Comparison of ENCODE assay signal across 34 cellular contexts in genomic region chr3:193560091-193560490, GRCh38. TPM values are rescaled to one million over a fixed set of nuclear protein-coding genes. Genes with fewer than 3 reads are reported as not detected.
"Had no signal": no experiment of that assay in that cellular context is flagged by ENCODE, and none has a peak within 500 bp of the region (broad histone marks: within the 10 kb centered on the region; RNA-seq: fewer than 3 reads in every experiment).

No MANE protein-coding gene starts in this region.

- H3K4me1 Mint-ChIP-seq: activated B cell treated with CpG ODN at 0.5 μM for 24 hours; activated CD4-positive, alpha-beta T cell treated with anti-CD3 and anti-CD28 coated beads, Interleukin-2, amount 10 ng/mL, durations not matched to agents 24 days and 14 days; activated naive CD8-positive, alpha-beta T cell treated with anti-CD3 and anti-CD28 coated beads for 36 hours; activated T-helper 17 cell treated with anti-CD3 and anti-CD28 coated beads, Interleukin-2, amount 50 U/mL, for 72 hours had no signal

- H3K27ac Mint-ChIP-seq: activated B cell treated with CpG ODN at 0.5 μM for 24 hours; activated CD4-positive, alpha-beta memory T cell treated with anti-CD3 and anti-CD28 coated beads for 36 hours; activated CD4-positive, alpha-beta T cell treated with anti-CD3 and anti-CD28 coated beads, Interleukin-2, amount 10 ng/mL, durations not matched to agents 24 days and 14 days; activated CD8-positive, alpha-beta T cell treated with anti-CD3 and anti-CD28 coated beads for 36 hours; activated naive CD4-positive, alpha-beta T cell treated with anti-CD3 and anti-CD28 coated beads for 36 hours; activated naive CD4-positive, alpha-beta T cell treated with anti-CD3 and anti-CD28 coated beads, Interleukin-2, amount 50 U/mL, for 72 hours; activated naive CD8-positive, alpha-beta T cell treated with anti-CD3 and anti-CD28 coated beads for 36 hours; activated T-cell treated with anti-CD3 and anti-CD28 coated beads, Interleukin-2, amount 50 U/mL, for 72 hours; activated T-helper 1 cell treated with anti-CD3 and anti-CD28 coated beads, Interleukin-12 subunit alpha, Interleukin-12 subunit beta, Interleukin-2, Interleukin-4 antibody, amounts not matched to agents 30 ng/mL and 10 ng/mL and 1 ng/mL, durations not matched to agents 14 hours and 24 hours and 36 hours; activated T-helper 17 cell treated with anti-CD3 and anti-CD28 coated beads, Interleukin-2, amount 50 U/mL, for 72 hours; T-helper 1 cell treated with Interleukin-12 subunit alpha and Interleukin-12 subunit beta and Interleukin-4 antibody, amounts not matched to agents 30 μg/mL and 1 μg/mL, for 36 hours; T-helper 2 cell treated with Interferon-gamma antibody and Interleukin-4, amounts not matched to agents 5 μg/mL and 100 μg/mL, for 36 hours had no signal

- H3K4me1 ChIP-seq: ascending aorta had no signal

- H3K9me3 Mint-ChIP-seq: activated B cell treated with CpG ODN at 0.5 μM for 24 hours; activated CD4-positive, alpha-beta memory T cell treated with anti-CD3 and anti-CD28 coated beads for 36 hours; activated CD4-positive, alpha-beta T cell treated with anti-CD3 and anti-CD28 coated beads, Interleukin-2, amount 10 ng/mL, durations not matched to agents 24 days and 14 days; activated CD8-positive, alpha-beta T cell treated with anti-CD3 and anti-CD28 coated beads for 36 hours; activated naive CD4-positive, alpha-beta T cell treated with anti-CD3 and anti-CD28 coated beads for 36 hours; activated naive CD4-positive, alpha-beta T cell treated with anti-CD3 and anti-CD28 coated beads, Interleukin-2, amount 50 U/mL, for 72 hours; activated naive CD8-positive, alpha-beta T cell treated with anti-CD3 and anti-CD28 coated beads for 36 hours; activated T-cell treated with anti-CD3 and anti-CD28 coated beads, Interleukin-2, amount 50 U/mL, for 4 hours; activated T-cell treated with anti-CD3 and anti-CD28 coated beads, Interleukin-2, amount 50 U/mL, for 72 hours; activated T-helper 1 cell treated with anti-CD3 and anti-CD28 coated beads, Interleukin-12 subunit alpha, Interleukin-12 subunit beta, Interleukin-2, Interleukin-4 antibody, amounts not matched to agents 30 ng/mL and 10 ng/mL and 1 ng/mL, durations not matched to agents 14 hours and 24 hours and 36 hours; activated T-helper 17 cell treated with anti-CD3 and anti-CD28 coated beads, Interleukin-2, amount 50 U/mL, for 72 hours; brain; T-helper 1 cell treated with Interleukin-12 subunit alpha and Interleukin-12 subunit beta and Interleukin-4 antibody, amounts not matched to agents 30 μg/mL and 1 μg/mL, for 36 hours; T-helper 2 cell treated with Interferon-gamma antibody and Interleukin-4, amounts not matched to agents 5 μg/mL and 100 μg/mL, for 36 hours had no signal

- H3K36me3 ChIP-seq: adrenal gland, ascending aorta, cardiac muscle cell had no signal

- H3K27me3 ChIP-seq: adrenal gland, ascending aorta had no signal

- ATAC-seq: activated CD8-positive, alpha-beta T cell treated with anti-CD3 and anti-CD28 coated beads for 36 hours; activated naive CD4-positive, alpha-beta T cell treated with anti-CD3 and anti-CD28 coated beads, Interleukin-2, amount 50 U/mL, for 72 hours; activated T-cell treated with anti-CD3 and anti-CD28 coated beads, Interleukin-2, amount 50 U/mL, for 4 hours; activated T-cell treated with anti-CD3 and anti-CD28 coated beads, Interleukin-2, amount 50 U/mL, for 72 hours; activated T-helper 17 cell treated with anti-CD3 and anti-CD28 coated beads, Interleukin-2, amount 50 U/mL, for 72 hours had no signal

- DNase-seq: activated B cell treated with CpG ODN at 0.5 μM for 24 hours; activated CD4-positive, alpha-beta memory T cell treated with anti-CD3 and anti-CD28 coated beads for 36 hours; activated CD4-positive, alpha-beta T cell treated with anti-CD3 and anti-CD28 coated beads for 4 hours; activated CD4-positive, alpha-beta T cell treated with anti-CD3 and anti-CD28 coated beads, Interleukin-2, amount 10 ng/mL, durations not matched to agents 24 days and 14 days; activated CD4-positive, alpha-beta T cell treated with anti-CD3 and anti-CD28 coated beads, Interleukin-2, amount 50 U/mL, for 1 hour; activated CD4-positive, alpha-beta T cell treated with anti-CD3 and anti-CD28 coated beads, Interleukin-2, amount 50 U/mL, for 4 hours; activated CD4-positive, CD25-positive, alpha-beta regulatory T cell treated with anti-CD3 and anti-CD28 coated beads, Interleukin-2, amount 50 U/mL, for 72 hours; activated CD8-positive, alpha-beta memory T cell treated with anti-CD3 and anti-CD28 coated beads, Interleukin-2, amount 50 U/mL, for 4 hours; activated CD8-positive, alpha-beta T cell treated with anti-CD3 and anti-CD28 coated beads for 36 hours; activated effector memory CD4-positive, alpha-beta T cell treated with anti-CD3 and anti-CD28 coated beads, Interleukin-2, amount 50 U/mL, for 16 hours; activated gamma-delta T cell treated with Interleukin-2 at 50 U/mL for 16 hours; activated naive CD4-positive, alpha-beta T cell; activated naive CD4-positive, alpha-beta T cell treated with anti-CD3 and anti-CD28 coated beads for 36 hours; activated naive CD4-positive, alpha-beta T cell treated with anti-CD3 and anti-CD28 coated beads, Interleukin-2, amount 50 U/mL, for 16 hours; activated naive CD8-positive, alpha-beta T cell treated with anti-CD3 and anti-CD28 coated beads for 36 hours; activated T-cell treated with anti-CD3 and anti-CD28 coated beads for 4 hours; activated T-cell treated with anti-CD3 and anti-CD28 coated beads, Interleukin-2, amount 50 U/mL, for 1 hour; activated T-cell treated with anti-CD3 and anti-CD28 coated beads, Interleukin-2, amount 50 U/mL, for 4 hours; activated T-cell treated with anti-CD3 and anti-CD28 coated beads, Interleukin-2, amount 50 U/mL, for 72 hours; adrenal gland; amniotic stem cell; central memory CD4-positive, alpha-beta T cell; T-helper 1 cell; T-helper 2 cell; T-helper 9 cell had no signal

- H3K4me3 ChIP-seq: adrenal gland, ascending aorta, cardiac muscle cell had no signal

- H3K9me3 ChIP-seq: adrenal gland, ascending aorta had no signal

- H3K36me3 Mint-ChIP-seq: activated CD4-positive, alpha-beta memory T cell treated with anti-CD3 and anti-CD28 coated beads for 36 hours; activated naive CD4-positive, alpha-beta T cell treated with anti-CD3 and anti-CD28 coated beads, Interleukin-2, amount 50 U/mL, for 72 hours; activated naive CD8-positive, alpha-beta T cell treated with anti-CD3 and anti-CD28 coated beads for 36 hours; brain had no signal

- H3K4me3 Mint-ChIP-seq: activated B cell treated with CpG ODN at 0.5 μM for 24 hours; activated CD4-positive, alpha-beta memory T cell treated with anti-CD3 and anti-CD28 coated beads for 36 hours; activated CD4-positive, alpha-beta T cell treated with anti-CD3 and anti-CD28 coated beads, Interleukin-2, amount 10 ng/mL, durations not matched to agents 24 days and 14 days; activated CD8-positive, alpha-beta T cell treated with anti-CD3 and anti-CD28 coated beads for 36 hours; activated naive CD4-positive, alpha-beta T cell treated with anti-CD3 and anti-CD28 coated beads for 36 hours; activated naive CD8-positive, alpha-beta T cell treated with anti-CD3 and anti-CD28 coated beads for 36 hours; activated T-cell treated with anti-CD3 and anti-CD28 coated beads, Interleukin-2, amount 50 U/mL, for 4 hours; activated T-cell treated with anti-CD3 and anti-CD28 coated beads, Interleukin-2, amount 50 U/mL, for 72 hours; activated T-helper 1 cell treated with anti-CD3 and anti-CD28 coated beads, Interleukin-12 subunit alpha, Interleukin-12 subunit beta, Interleukin-2, Interleukin-4 antibody, amounts not matched to agents 30 ng/mL and 10 ng/mL and 1 ng/mL, durations not matched to agents 14 hours and 24 hours and 36 hours; activated T-helper 17 cell treated with anti-CD3 and anti-CD28 coated beads, Interleukin-2, amount 50 U/mL, for 72 hours; brain; T-helper 1 cell treated with Interleukin-12 subunit alpha and Interleukin-12 subunit beta and Interleukin-4 antibody, amounts not matched to agents 30 μg/mL and 1 μg/mL, for 36 hours; T-helper 2 cell treated with Interferon-gamma antibody and Interleukin-4, amounts not matched to agents 5 μg/mL and 100 μg/mL, for 36 hours had no signal

- H3K27ac ChIP-seq: adrenal gland, ascending aorta, cardiac muscle cell, VCaP had no signal

RNA-seq across cellular contexts. Expression of gene ATP13A4, which starts 5.4 kb away (rescaled TPM):
- total RNA-seq: ascending aorta had no signal
